Comparison of ENCODE assay signal across 19 cellular contexts in genomic region chr5:53446908-53447307, GRCh38. TPM values are rescaled to one million over a fixed set of nuclear protein-coding genes. Genes with fewer than 3 reads are reported as not detected.
"Had no signal": no experiment of that assay in that cellular context is flagged by ENCODE, and none has a peak within 500 bp of the region (broad histone marks: within the 10 kb centered on the region; RNA-seq: fewer than 3 reads in every experiment).

No MANE protein-coding gene starts in this region.

- ATAC-seq: activated CD4-positive, alpha-beta T cell treated with anti-CD3 and anti-CD28 coated beads for 36 hours; activated CD8-positive, alpha-beta memory T cell treated with anti-CD3 and anti-CD28 coated beads, Interleukin-2, amount 10 ng/mL, durations not matched to agents 7 days and 5 days; right cardiac atrium had no signal

- DNase-seq: activated CD4-positive, alpha-beta memory T cell treated with anti-CD3 and anti-CD28 coated beads for 36 hours; activated CD4-positive, alpha-beta T cell treated with anti-CD3 and anti-CD28 coated beads for 36 hours; activated CD8-positive, alpha-beta memory T cell treated with anti-CD3 and anti-CD28 coated beads, Interleukin-2, amount 10 ng/mL, durations not matched to agents 7 days and 5 days; activated naive CD4-positive, alpha-beta T cell treated with anti-CD3 and anti-CD28 coated beads, Interleukin-2, amount 10 ng/mL, durations not matched to agents 7 days and 5 days; activated T-cell treated with anti-CD3 and anti-CD28 coated beads, Interleukin-2, amount 50 U/mL, for 1 hour; dorsolateral prefrontal cortex; endodermal cell; foreskin melanocyte; immature natural killer cell; nucleus accumbens; right cardiac atrium; small intestine; stimulated activated CD4-positive, alpha-beta T cell treated with anti-CD3 and anti-CD28 coated beads, Interleukin-4, amount 100 ng/mL, for 24 hours; stimulated activated naive CD4-positive, alpha-beta T cell had no signal

- H3K4me1 ChIP-seq: tibial nerve had no signal

- H3K4me3 Mint-ChIP-seq: activated CD4-positive, alpha-beta memory T cell treated with anti-CD3 and anti-CD28 coated beads for 36 hours; activated CD4-positive, alpha-beta T cell treated with anti-CD3 and anti-CD28 coated beads for 36 hours; activated CD8-positive, alpha-beta memory T cell treated with anti-CD3 and anti-CD28 coated beads, Interleukin-2, amount 10 ng/mL, durations not matched to agents 7 days and 5 days; activated naive CD4-positive, alpha-beta T cell treated with anti-CD3 and anti-CD28 coated beads, Interleukin-2, amount 10 ng/mL, durations not matched to agents 7 days and 5 days; endodermal cell; immature natural killer cell; nephron; T-helper 1 cell treated with Interleukin-12 subunit alpha and Interleukin-12 subunit beta and Interleukin-4 antibody, amounts not matched to agents 30 μg/mL and 1 μg/mL, for 36 hours had no signal

- H3K9me3 Mint-ChIP-seq: activated CD4-positive, alpha-beta memory T cell treated with anti-CD3 and anti-CD28 coated beads for 36 hours; activated naive CD4-positive, alpha-beta T cell treated with anti-CD3 and anti-CD28 coated beads, Interleukin-2, amount 10 ng/mL, durations not matched to agents 7 days and 5 days; endodermal cell; nephron; T-helper 1 cell treated with Interleukin-12 subunit alpha and Interleukin-12 subunit beta and Interleukin-4 antibody, amounts not matched to agents 30 μg/mL and 1 μg/mL, for 36 hours had no signal

- H3K9me3 ChIP-seq: tibial nerve had no signal

- H3K4me3 ChIP-seq: cardiac muscle cell, dorsolateral prefrontal cortex, tibial nerve had no signal

- H3K27ac ChIP-seq: cardiac muscle cell, dorsolateral prefrontal cortex, tibial nerve had no signal

- FAIRE-seq: astrocyte had no signal

- H3K4me1 Mint-ChIP-seq: activated CD4-positive, alpha-beta T cell treated with anti-CD3 and anti-CD28 coated beads for 36 hours; activated CD8-positive, alpha-beta memory T cell treated with anti-CD3 and anti-CD28 coated beads, Interleukin-2, amount 10 ng/mL, durations not matched to agents 7 days and 5 days; activated naive CD4-positive, alpha-beta T cell treated with anti-CD3 and anti-CD28 coated beads, Interleukin-2, amount 10 ng/mL, durations not matched to agents 7 days and 5 days; immature natural killer cell had no signal

- H3K36me3 Mint-ChIP-seq: activated CD4-positive, alpha-beta memory T cell treated with anti-CD3 and anti-CD28 coated beads for 36 hours; activated CD8-positive, alpha-beta memory T cell treated with anti-CD3 and anti-CD28 coated beads, Interleukin-2, amount 10 ng/mL, durations not matched to agents 7 days and 5 days; activated naive CD4-positive, alpha-beta T cell treated with anti-CD3 and anti-CD28 coated beads, Interleukin-2, amount 10 ng/mL, durations not matched to agents 7 days and 5 days; immature natural killer cell had no signal

- H3K27ac Mint-ChIP-seq: activated CD4-positive, alpha-beta memory T cell treated with anti-CD3 and anti-CD28 coated beads for 36 hours; activated CD4-positive, alpha-beta T cell treated with anti-CD3 and anti-CD28 coated beads for 36 hours; activated CD8-positive, alpha-beta memory T cell treated with anti-CD3 and anti-CD28 coated beads, Interleukin-2, amount 10 ng/mL, durations not matched to agents 7 days and 5 days; activated naive CD4-positive, alpha-beta T cell treated with anti-CD3 and anti-CD28 coated beads, Interleukin-2, amount 10 ng/mL, durations not matched to agents 7 days and 5 days; endodermal cell; immature natural killer cell; T-helper 1 cell treated with Interleukin-12 subunit alpha and Interleukin-12 subunit beta and Interleukin-4 antibody, amounts not matched to agents 30 μg/mL and 1 μg/mL, for 36 hours had no signal

RNA-seq across cellular contexts. Expression of gene FST, which starts 33.5 kb away (rescaled TPM):
- polyA plus RNA-seq: immature natural killer cell had no signal
